ENCODE assay signal across 26 cellular contexts in the genomic region with DNA sequence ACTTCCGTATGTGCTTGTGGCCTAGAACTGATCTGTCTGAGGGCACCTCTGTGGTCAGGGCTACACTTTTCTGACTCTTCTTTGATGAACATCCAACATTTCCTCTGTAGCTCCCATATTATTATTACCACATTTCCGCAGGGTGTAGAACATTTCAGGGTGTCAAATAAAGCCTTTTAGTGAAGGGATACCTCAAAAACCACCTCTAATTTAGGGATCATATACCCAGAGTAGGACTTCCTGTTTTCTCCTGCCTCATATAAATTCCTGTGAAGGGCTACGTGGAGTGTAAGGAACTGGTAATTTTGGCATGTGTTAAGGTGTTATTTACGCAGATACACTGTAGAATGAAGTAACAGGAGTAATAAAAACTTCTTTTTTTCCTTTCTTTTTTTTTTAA. TPM values are rescaled to one million over a fixed set of nuclear protein-coding genes. Genes with fewer than 3 reads are reported as not detected.
DNase-seq lines count a peak whose midpoint lies in the region; ATAC-seq, FAIRE-seq and TF ChIP-seq lines count a peak whose summit lies in the region.
"Had no signal": no experiment of that assay in that cellular context is flagged by ENCODE, and none has a peak within 500 bp of the region (broad histone marks: within the 10 kb centered on the region; RNA-seq: fewer than 3 reads in every experiment).

No MANE protein-coding gene starts in this region.

- no peak overlapping the region for H3K4ac ChIP-seq in neuronal stem cell (ENCODE audit: low read length)

- no peaks in the 10 kb centered on the region for H3K9me3 Mint-ChIP-seq in CD4-positive, alpha-beta T cell
- H3K9me3 Mint-ChIP-seq: activated naive CD8-positive, alpha-beta T cell treated with anti-CD3 and anti-CD28 coated beads for 36 hours; activated T-helper 2 cell treated with anti-CD3 and anti-CD28 coated beads, Interferon-gamma antibody, Interleukin-2, Interleukin-4, amounts not matched to agents 10 μg/mL and 5 μg/mL and 100 μg/mL, durations not matched to agents 14 hours and 24 hours and 36 hours; CD8-positive, alpha-beta T cell; memory B cell had no signal

- no peak overlapping the region for H2BK15ac ChIP-seq in neuronal stem cell (ENCODE audit: low read length)

- peak overlapping the region; percentile 12 for H3K9ac ChIP-seq in neuronal stem cell (ENCODE audit: low read depth, low read length, poor library complexity)

- H4K8ac ChIP-seq in neuronal stem cell (ENCODE audit: low read depth, low read length), result no peak overlapping the region

- ATAC-seq in CD4-positive, alpha-beta T cell (ENCODE audit: poor library complexity), result no peak
- ATAC-seq: CD8-positive, alpha-beta T cell; T-helper 17 cell had no signal

- peaks cover 0 to 2% (median 0%) of the 10 kb centered on the region in 3 experiments for H3K27me3 ChIP-seq in neuronal stem cell (ENCODE audit: control insufficient read depth in 3 of 3, insufficient read depth in 3 of 3, low read depth in 1 of 3, low read length in 3 of 3)
- no peaks in the 10 kb centered on the region for H3K27me3 ChIP-seq in CD4-positive, alpha-beta T cell (ENCODE audit: control insufficient read depth, insufficient read depth, low read length)
- H3K27me3 ChIP-seq: right lobe of liver, SJSA1 had no signal

- H3K27me3 Mint-ChIP-seq in CD4-positive, alpha-beta T cell, result peaks cover 32% of the 10 kb centered on the region

- FAIRE-seq in GM12892 (lab: Jason Lieb, UNC), result peak; percentile 9
- FAIRE-seq: astrocyte had no signal

- no peak overlapping the region for H3K18ac ChIP-seq in neuronal stem cell (ENCODE audit: low read length)

- H3K14ac ChIP-seq in neuronal stem cell (ENCODE audit: low read length), result no peak overlapping the region

- no peak for DNase-seq in GM12892 (ENCODE audit: insufficient read length)
- peak; percentile 48 for DNase-seq in NOMO-1 (lab: John Stamatoyannopoulos, UW; ENCODE audit: unreplicated experiment in 2 of 2)
- no peak for DNase-seq in epithelial cell of prostate (ENCODE audit: low read depth, low spot score)
- no peak for DNase-seq in neuronal stem cell (ENCODE audit: low spot score)
- DNase-seq in CD4-positive, alpha-beta T cell, result no peak
- DNase-seq in stimulated activated CD4-positive, alpha-beta T cell treated with anti-CD3 and anti-CD28 coated beads, Interleukin-2, amount 100 ng/mL, for 24 hours, result no peak
- DNase-seq in GDM1 (lab: John Stamatoyannopoulos, UW), result no peak
- no peak for DNase-seq in globus pallidus (ENCODE audit: low spot score)
- DNase-seq: activated CD4-positive, alpha-beta T cell treated with anti-CD3 and anti-CD28 coated beads, Interleukin-2, amount 50 U/mL, for 1 hour; activated naive CD8-positive, alpha-beta T cell treated with anti-CD3 and anti-CD28 coated beads for 36 hours; CD8-positive, alpha-beta T cell; foreskin fibroblast; GF-D8; islet precursor cell; NCI-H1092; NCI-H187 treated with DMSO at 0.1 percent for 48 hours; NCI-H345; NCI-H774; right lobe of liver; T-helper 17 cell had no signal

- H3K4me1 Mint-ChIP-seq in CD4-positive, alpha-beta T cell (ENCODE audit: low read depth), result no peaks in the 10 kb centered on the region
- H3K4me1 Mint-ChIP-seq: memory B cell had no signal

- no peak overlapping the region for H2AFZ ChIP-seq in neuronal stem cell (ENCODE audit: low read length)

- H4K91ac ChIP-seq in neuronal stem cell (ENCODE audit: low read depth, low read length, poor library complexity), result no peak overlapping the region

- no peaks in the 10 kb centered on the region for H3K4me1 ChIP-seq in neuronal stem cell (ENCODE audit: control insufficient read depth in 2 of 2, insufficient read depth in 1 of 2, low read depth in 1 of 2, low read length in 2 of 2)
- H3K4me1 ChIP-seq: right lobe of liver had no signal

- peaks cover 1% of the 10 kb centered on the region for H3K79me1 ChIP-seq in neuronal stem cell (ENCODE audit: low read depth, low read length)

- no peak overlapping the region for H3K4me3 ChIP-seq in neuronal stem cell (ENCODE audit: low read length in 2 of 2)
- H3K4me3 ChIP-seq: right lobe of liver, SJSA1 had no signal

- peaks cover 2 to 3% of the 10 kb centered on the region in 2 donors for H3K9me3 ChIP-seq in neuronal stem cell (replicated peaks in 1 of 2; ENCODE audit: control insufficient read depth in 2 of 2, insufficient read depth in 1 of 2, low read depth in 1 of 2, low read length in 2 of 2)
- H3K9me3 ChIP-seq in CD4-positive, alpha-beta T cell (ENCODE audit: control insufficient read depth, low read length), result no peaks in the 10 kb centered on the region
- H3K9me3 ChIP-seq: right lobe of liver, SJSA1 had no signal

- H3K27ac ChIP-seq in epithelial cell of prostate, result peak overlapping the region; percentile 68
- no peak overlapping the region for H3K27ac ChIP-seq in neuronal stem cell (replicated peaks; ENCODE audit: low read length)
- no peak overlapping the region for H3K27ac ChIP-seq in CD4-positive, alpha-beta T cell (ENCODE audit: low read depth, low read length)
- H3K27ac ChIP-seq: right lobe of liver, SJSA1 had no signal

- POLR2A ChIA-PET in CD4-positive, alpha-beta T cell (lab: Charles Lee), result no interaction called here

- H3K27ac Mint-ChIP-seq in CD4-positive, alpha-beta T cell, result no peak overlapping the region
- H3K27ac Mint-ChIP-seq: activated naive CD8-positive, alpha-beta T cell treated with anti-CD3 and anti-CD28 coated beads for 36 hours; activated T-helper 2 cell treated with anti-CD3 and anti-CD28 coated beads, Interferon-gamma antibody, Interleukin-2, Interleukin-4, amounts not matched to agents 10 μg/mL and 5 μg/mL and 100 μg/mL, durations not matched to agents 14 hours and 24 hours and 36 hours; CD8-positive, alpha-beta T cell; memory B cell had no signal

- H2BK12ac ChIP-seq in neuronal stem cell (ENCODE audit: low read length), result no peak overlapping the region

- TF ChIP-seq CTCF in CD4-positive, alpha-beta T cell (IDR thresholded peaks at IDR 0.05), result no peak

- H3K36me3 ChIP-seq in neuronal stem cell (replicated peaks in 1 of 2; ENCODE audit: control insufficient read depth in 2 of 2, insufficient read depth in 2 of 2, low read length in 2 of 2), result no peaks in the 10 kb centered on the region
- H3K36me3 ChIP-seq: right lobe of liver, SJSA1 had no signal

- intact Hi-C loops in CD4-positive, alpha-beta T cell (cut with DNase I, micrococcal nuclease), result no loop called here

- no peaks in the 10 kb centered on the region for H3K36me3 Mint-ChIP-seq in CD4-positive, alpha-beta T cell (ENCODE audit: low read depth)
- H3K36me3 Mint-ChIP-seq: activated naive CD8-positive, alpha-beta T cell treated with anti-CD3 and anti-CD28 coated beads for 36 hours; CD8-positive, alpha-beta T cell; memory B cell had no signal

- H2BK5ac ChIP-seq in neuronal stem cell (ENCODE audit: low read length), result no peak overlapping the region

- no peak overlapping the region for H2BK120ac ChIP-seq in neuronal stem cell (ENCODE audit: low read depth, low read length)

- no peak for TF ChIP-seq POLR2A in GM12892 (IDR thresholded peaks at IDR 0.05; ENCODE audit: low read depth, low read length)

- H3K4me2 ChIP-seq in neuronal stem cell (ENCODE audit: insufficient read depth, low read length, poor library complexity, severe bottlenecking), result no peak overlapping the region

- H2AK5ac ChIP-seq in neuronal stem cell (ENCODE audit: low read depth, low read length), result no peak overlapping the region

- H3K4me3 Mint-ChIP-seq in CD4-positive, alpha-beta T cell, result no peak overlapping the region
- H3K4me3 Mint-ChIP-seq: activated naive CD8-positive, alpha-beta T cell treated with anti-CD3 and anti-CD28 coated beads for 36 hours; CD8-positive, alpha-beta T cell; memory B cell; T-helper 17 cell had no signal

- peak overlapping the region; percentile 10 for H3K23ac ChIP-seq in neuronal stem cell (ENCODE audit: low read depth, low read length, poor library complexity)

- CTCF ChIA-PET in CD4-positive, alpha-beta T cell (lab: Charles Lee), result no interaction called here

- no CpG with 5 or more reads among the region's 4 CpGs for WGBS in neuronal stem cell (ENCODE audit: extremely low coverage in 2 of 2, insufficient read length in 2 of 2, insufficient replicate concordance in 1 of 2), 2 donors

RNA-seq across cellular contexts. Expression of gene MUC22, which starts 5.5 kb away (rescaled TPM):
- polyA plus RNA-seq in GM12892 (2012; ENCODE audit: missing spikeins), result not detected
- polyA plus RNA-seq in neuronal stem cell (2013, experiment 1 of 2), result not detected
- polyA plus RNA-seq in neuronal stem cell (2013, experiment 2 of 2), result not detected
- not detected for total RNA-seq in CD4-positive, alpha-beta T cell
- total RNA-seq: activated naive CD8-positive, alpha-beta T cell treated with anti-CD3 and anti-CD28 coated beads for 36 hours; activated T-helper 2 cell treated with anti-CD3 and anti-CD28 coated beads, Interferon-gamma antibody, Interleukin-2, Interleukin-4, amounts not matched to agents 10 μg/mL and 5 μg/mL and 100 μg/mL, durations not matched to agents 14 hours and 24 hours and 36 hours; CD8-positive, alpha-beta T cell; omental fat pad; right lobe of liver; SJSA1; T-helper 17 cell; temporal lobe had no signal

RNA-seq across cellular contexts. Expression of gene MUC21, which starts 21.3 kb away (rescaled TPM):
- not detected for polyA plus RNA-seq in GM12892 (2012; ENCODE audit: missing spikeins)
- polyA plus RNA-seq in neuronal stem cell (2013, experiment 1 of 2), result not detected
- polyA plus RNA-seq in neuronal stem cell (2013, experiment 2 of 2), result 0.01 TPM
- not detected for total RNA-seq in CD4-positive, alpha-beta T cell
- total RNA-seq: activated naive CD8-positive, alpha-beta T cell treated with anti-CD3 and anti-CD28 coated beads for 36 hours; activated T-helper 2 cell treated with anti-CD3 and anti-CD28 coated beads, Interferon-gamma antibody, Interleukin-2, Interleukin-4, amounts not matched to agents 10 μg/mL and 5 μg/mL and 100 μg/mL, durations not matched to agents 14 hours and 24 hours and 36 hours; astrocyte; CD8-positive, alpha-beta T cell; omental fat pad; SJSA1; T-helper 17 cell; temporal lobe had no signal

Comparison
In these comparisons a context has a peak if more than half of its experiments do, and no peak if none do; other contexts are left out.
1. DNase-seq: peak in NOMO-1 (2 of 2); none in GM12892 (single experiment), epithelial cell of prostate (single experiment), neuronal stem cell (single experiment), CD4-positive, alpha-beta T cell (0 of 10), stimulated activated CD4-positive, alpha-beta T cell treated with anti-CD3 and anti-CD28 coated beads, Interleukin-2, amount 100 ng/mL, for 24 hours (0 of 2), GDM1 (single experiment) and globus pallidus (single experiment).